Comparison of ENCODE assay signal across 8 cellular contexts in the genomic region with DNA sequence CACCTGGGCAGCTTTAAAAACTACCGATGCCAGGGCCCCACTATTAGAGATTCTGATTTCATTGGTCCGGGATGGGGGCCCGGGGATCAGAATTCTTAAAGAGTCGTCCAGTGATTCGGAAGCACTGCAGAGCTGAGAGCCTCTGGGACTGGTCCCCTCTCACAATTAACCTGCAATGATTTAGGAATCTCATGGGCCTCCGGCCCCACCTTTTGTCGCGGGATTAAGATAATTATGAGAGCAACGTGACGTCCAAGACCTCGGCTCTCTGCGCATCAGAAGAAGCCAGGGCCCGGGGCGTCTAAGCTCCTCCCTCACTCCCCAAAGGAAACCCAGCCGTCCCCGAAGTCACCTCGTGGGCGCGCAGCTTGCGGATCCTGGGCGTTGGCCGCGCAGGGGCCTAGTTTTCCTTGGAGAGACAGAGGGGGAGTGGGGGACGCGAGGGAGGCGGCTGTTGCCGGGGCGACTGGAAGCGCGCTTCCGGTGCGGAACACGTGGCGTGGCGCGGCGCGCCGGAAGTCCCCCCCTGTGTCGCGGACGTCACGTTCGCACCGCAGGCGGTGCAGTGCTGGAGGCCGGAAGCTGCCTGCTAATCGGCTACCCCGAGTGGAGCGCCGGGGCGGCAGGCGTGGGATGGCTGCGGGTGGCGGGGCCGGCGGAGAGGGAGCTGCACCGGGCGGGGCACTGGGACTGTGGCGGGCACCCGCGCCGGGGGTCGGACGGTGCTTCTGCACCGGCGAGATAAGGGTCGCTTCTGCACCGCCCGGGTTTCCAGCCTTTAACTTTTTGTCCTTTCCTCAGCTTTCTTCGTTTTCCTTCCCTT. TPM values are rescaled to one million over a fixed set of nuclear protein-coding genes. Genes with fewer than 3 reads are reported as not detected.
A peak's percentile ranks its signal among the peaks of the same experiment; 100 is the strongest.
DNase-seq lines count a peak whose midpoint lies in the region; ATAC-seq, FAIRE-seq and TF ChIP-seq lines count a peak whose summit lies in the region.

TSS of gene GEMIN8 (minus strand) at position 468 of the 823 bp plus-strand sequence. CDS start 8,414 bp downstream, outside the sequence.

- intact Hi-C loops in right cardiac atrium (cut with DNase I) (loop anchor here (5.0 to 10.0 kb wide), 5 partner anchors 275 to 525 kb away; partner anchors contain the start of gene TCEANC (in 2 of the 4)), uterus (cut with DNase I; ENCODE audit: low total_unique reads) (loop anchor here (5.0 to 10.0 kb wide), 2 partner anchors 522 to 1085 kb away; no protein-coding TSS in a partner anchor)

- no peaks in the 10 kb centered on the region for H3K36me3 ChIP-seq in uterus

- H3K4me3 ChIP-seq in right cardiac atrium (ENCODE audit: low read length) (peak within 1 kb of the TSS; percentile 85), uterus (peak within 1 kb of the TSS; percentile 54 to 55)

- TF ChIP-seq CTCF in uterus (IDR thresholded peaks at IDR 0.05), result peak in 2 of 4 experiments; percentile 8 to 13

- TF ChIP-seq POLR2A in GM12892 (IDR thresholded peaks at IDR 0.05; ENCODE audit: low read depth, low read length) (peak; percentile 82; the same call in 1 of the 2 replicates), uterus (IDR thresholded peaks at IDR 0.05) (peak; percentile 20 to 63)

- H3K27me3 ChIP-seq in right cardiac atrium (ENCODE audit: control insufficient read depth, insufficient read depth), result no peaks in the 10 kb centered on the region
- H3K27me3 ChIP-seq in uterus, result no peaks in the 10 kb centered on the region

- H3K4me1 ChIP-seq in right cardiac atrium (ENCODE audit: control insufficient read depth, insufficient read depth, low read length), result peaks cover 4% of the 10 kb centered on the region
- no peaks in the 10 kb centered on the region for H3K4me1 ChIP-seq in uterus

- FAIRE-seq in GM12892 (lab: Jason Lieb, UNC), result peak; percentile 100

- H3K27ac ChIP-seq in angular gyrus (ENCODE audit: low read depth, low read length) (peak within 1 kb of the TSS; percentile 84), right cardiac atrium (ENCODE audit: low read length) (peak within 1 kb of the TSS; percentile 89), uterus (peak within 1 kb of the TSS; percentile 76 to 79)

- DNase-seq in GM12892 (ENCODE audit: insufficient read length) (peak; percentile 51), NCI-H146 (lab: John Stamatoyannopoulos, UW) (peak; percentile 94), T-helper 2 cell (peak; percentile 70 to 92 (median 82)), right cardiac atrium (peak; percentile 92 to 96 (median 95)), putamen (ENCODE audit: low spot score) (peak; percentile 83), uterus (peak; percentile 83 to 92)

- H3K9me3 ChIP-seq in right cardiac atrium (ENCODE audit: control insufficient read depth, low read length) (no peaks in the 10 kb centered on the region), uterus (no peaks in the 10 kb centered on the region)

- under 1% methylated on average over 68 of the region's 71 CpGs for WGBS in right cardiac atrium

- peak; percentile 81 for ATAC-seq in HG02840 (IDR thresholded peaks at IDR 0.05; ENCODE audit: low FRiP score, unreplicated experiment)
- ATAC-seq in right cardiac atrium, result peak; percentile 99

RNA-seq across cellular contexts. Expression of gene GEMIN8, which starts in this region (rescaled TPM):
- polyA plus RNA-seq in GM12892 (2012; ENCODE audit: missing spikeins), result 20.4 TPM
- total RNA-seq in right cardiac atrium (1 to 10 TPM; 8.0 to 9.6 (median 8.9) TPM), uterus (10 to 100 TPM; 20.0 to 59.1 (median 31.7) TPM)
- polyA plus RNA-seq in right cardiac atrium, result 11.1 TPM

Comparison
In these comparisons a context has a peak if more than half of its experiments do, and no peak if none do; other contexts are left out.
1. Peak in every context shown above with its lines: DNase-seq, ATAC-seq, H3K4me3 ChIP-seq and H3K27ac ChIP-seq.